ENCODE assay signal across 8 cellular contexts in the genomic region with DNA sequence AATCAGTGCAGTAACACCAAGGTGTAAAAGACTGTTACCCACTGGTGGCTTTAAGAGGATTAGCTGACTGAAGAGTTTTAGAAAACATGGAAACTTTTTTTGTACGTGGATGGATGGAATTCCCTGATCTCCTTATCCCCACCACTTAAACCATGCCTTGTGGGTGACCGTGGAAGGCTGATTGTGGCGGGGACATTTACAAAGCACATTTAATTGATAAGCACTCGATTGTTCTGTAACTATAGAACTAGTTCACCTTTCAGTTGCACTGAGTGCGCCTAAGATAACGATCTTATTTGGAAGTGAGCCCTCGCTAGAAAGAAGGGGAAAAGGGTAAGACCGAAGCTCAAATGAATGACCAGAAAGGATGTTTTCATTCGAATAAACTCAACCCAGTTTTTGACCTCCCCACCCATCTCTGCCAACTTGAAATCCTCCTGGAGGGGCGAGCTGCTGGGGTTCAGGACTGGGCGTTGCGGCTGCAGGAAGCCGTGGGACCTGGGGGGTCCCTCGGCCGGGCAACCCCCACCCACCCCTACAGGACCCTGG. TPM values are rescaled to one million over a fixed set of nuclear protein-coding genes. Genes with fewer than 3 reads are reported as not detected.
DNase-seq lines count a peak whose midpoint lies in the region; ATAC-seq and TF ChIP-seq lines count a peak whose summit lies in the region.

No MANE protein-coding gene starts in this region.

- CTCF ChIA-PET in activated CD4-positive, alpha-beta T cell treated with anti-CD3 and anti-CD28 coated beads for 36 hours (lab: Charles Lee) = interaction anchor here (0.8 to 4.8 kb wide), 14 partner anchors 9 to 91 kb away, joined by 3 to 32 read pairs (median 4); no protein-coding TSS in a partner anchor

- peak overlapping the region; percentile 92 for H3K27ac Mint-ChIP-seq in activated CD4-positive, alpha-beta T cell treated with anti-CD3 and anti-CD28 coated beads for 36 hours

- ATAC-seq in activated CD4-positive, alpha-beta T cell treated with anti-CD3 and anti-CD28 coated beads for 36 hours = peak; percentile 3
- no peak for ATAC-seq in GM21786 (IDR thresholded peaks at IDR 0.05; ENCODE audit: unreplicated experiment)

- TF ChIP-seq CTCF in OCI-LY1 (IDR thresholded peaks at IDR 0.05; ENCODE audit: low read length) = no peak

- peaks cover 30% of the 10 kb centered on the region for H3K4me1 Mint-ChIP-seq in activated CD4-positive, alpha-beta T cell treated with anti-CD3 and anti-CD28 coated beads for 36 hours

- H3F3A ChIP-seq in OCI-LY1 (ENCODE audit: insufficient read depth, low read length) = peaks cover 10% of the 10 kb centered on the region

- H3K27ac ChIP-seq in OCI-LY1 (ENCODE audit: low read depth, low read length, poor library complexity, severe bottlenecking) = peak overlapping the region; percentile 89

- 0 out of 2 replicates have a peak, but pooled peaks cover 4% of the 10 kb centered on the region for H3K79me2 ChIP-seq in OCI-LY1 (ENCODE audit: insufficient read depth, low read length)

- POLR2A ChIA-PET in activated CD4-positive, alpha-beta T cell treated with anti-CD3 and anti-CD28 coated beads for 36 hours (lab: Charles Lee) = interaction anchor here (0.9 kb wide), 1 partner anchor 85 kb away, joined by 3 read pairs; no protein-coding TSS in a partner anchor

- H3K36me3 ChIP-seq in OCI-LY1 (ENCODE audit: insufficient read depth, low read length) = no peaks in the 10 kb centered on the region

- 0 out of 2 replicates have a peak overlapping the region, but pooled peaks have one; percentile 35 for H2AFZ ChIP-seq in OCI-LY1 (ENCODE audit: low read length)

- no peak for DNase-seq in activated CD4-positive, alpha-beta T cell treated with anti-CD3 and anti-CD28 coated beads for 36 hours
- no peak for DNase-seq in activated CD4-positive, alpha-beta T cell treated with anti-CD3 and anti-CD28 coated beads, Interleukin-2, amount 50 U/mL, for 4 hours
- peak; percentile 39 for DNase-seq in cerebellar cortex (ENCODE audit: low spot score)
- no peak for DNase-seq in SKM-1 treated with dmso at 0.1 percent for 144 hours (lab: John Stamatoyannopoulos, UW; ENCODE audit: unreplicated experiment)
- DNase-seq in GDM1 (lab: John Stamatoyannopoulos, UW) = no peak

- H3K4me1 ChIP-seq in OCI-LY1 (ENCODE audit: insufficient read depth, low read length, severe bottlenecking) (peaks cover 43% of the 10 kb centered on the region), mononuclear cell (ENCODE audit: insufficient read depth, low read length) (peaks cover 47% of the 10 kb centered on the region)

- H3K4me2 ChIP-seq in OCI-LY1 (ENCODE audit: low read length) = peak overlapping the region; percentile 92

- H4K20me1 ChIP-seq in OCI-LY1 (ENCODE audit: insufficient read depth, low read length) = no peaks in the 10 kb centered on the region

- peak overlapping the region; percentile 80 for H3K4me3 Mint-ChIP-seq in activated CD4-positive, alpha-beta T cell treated with anti-CD3 and anti-CD28 coated beads for 36 hours

- no peaks in the 10 kb centered on the region for H3K9me3 Mint-ChIP-seq in activated CD4-positive, alpha-beta T cell treated with anti-CD3 and anti-CD28 coated beads for 36 hours (ENCODE audit: low read depth)

- H3K9me3 ChIP-seq in OCI-LY1 (ENCODE audit: low read length) (no peaks in the 10 kb centered on the region), mononuclear cell (ENCODE audit: low read depth, low read length) (no peaks in the 10 kb centered on the region)

- no peaks in the 10 kb centered on the region for H3K27me3 Mint-ChIP-seq in activated CD4-positive, alpha-beta T cell treated with anti-CD3 and anti-CD28 coated beads for 36 hours

- H3K9ac ChIP-seq in OCI-LY1 (ENCODE audit: low read length) = peak overlapping the region; percentile 89

- H3K27me3 ChIP-seq in OCI-LY1 (ENCODE audit: insufficient read depth, low read length) = no peaks in the 10 kb centered on the region
- no peaks in the 10 kb centered on the region for H3K27me3 ChIP-seq in mononuclear cell (ENCODE audit: insufficient read depth, low read length)

- intact Hi-C loops in activated CD4-positive, alpha-beta T cell treated with anti-CD3 and anti-CD28 coated beads for 36 hours (cut with DNase I, micrococcal nuclease) = loop anchor here (1.0 to 5.0 kb wide), 12 partner anchors 16 to 1693 kb away; a partner anchor contains a TSS

- no peaks in the 10 kb centered on the region for H3K9me2 ChIP-seq in OCI-LY1 (ENCODE audit: low read depth, low read length)

- H3K4me3 ChIP-seq in OCI-LY1 (ENCODE audit: low read depth, low read length, poor library complexity, severe bottlenecking) (peak overlapping the region; percentile 72), mononuclear cell (ENCODE audit: low read length) (peak overlapping the region; percentile 76)

- peaks cover 16% of the 10 kb centered on the region for H3K36me3 Mint-ChIP-seq in activated CD4-positive, alpha-beta T cell treated with anti-CD3 and anti-CD28 coated beads for 36 hours (ENCODE audit: low read depth)

RNA-seq across cellular contexts. Expression of a gene that starts 0.7 kb away (rescaled TPM):
- 10 to 100 TPM; 38.0 to 39.0 TPM for total RNA-seq in activated CD4-positive, alpha-beta T cell treated with anti-CD3 and anti-CD28 coated beads for 36 hours
- 52.8 TPM for total RNA-seq in mononuclear cell
